9 cellular contexts compared by ENCODE assay signal in genomic region chr17:1773000-1773714, GRCh38. TPM values are rescaled to one million over a fixed set of nuclear protein-coding genes. Genes with fewer than 3 reads are reported as not detected.
DNase-seq lines count a peak whose midpoint lies in the region; ATAC-seq and TF ChIP-seq lines count a peak whose summit lies in the region.
"Not testable (repeated sequence)": the region's sequence is repeated elsewhere in the genome, so short reads cannot be mapped to it uniquely, and the experiment has no call there.
"Had no signal": no experiment of that assay in that cellular context is flagged by ENCODE, and none has a peak within 500 bp of the region (broad histone marks: within the 10 kb centered on the region; RNA-seq: fewer than 3 reads in every experiment).

No MANE protein-coding gene starts in this region.

- peak; percentile 41 for DNase-seq in EL
- DNase-seq in adrenal gland; esophagus muscularis mucosa (ENCODE audit: extremely low spot score); naive thymus-derived CD4-positive, alpha-beta T cell; smooth muscle cell (lab: John Stamatoyannopoulos, UW; ENCODE audit: unreplicated experiment): not testable (repeated sequence)
- DNase-seq in right cardiac atrium, result peak in 2 of 3 donors; percentile 63 to 71

- H3K79me2 ChIP-seq in smooth muscle cell (ENCODE audit: low read depth), result not testable (repeated sequence)

- not testable (repeated sequence) for H3K4me3 ChIP-seq in adrenal gland; esophagus muscularis mucosa; right cardiac atrium (ENCODE audit: low read length); naive thymus-derived CD4-positive, alpha-beta T cell (ENCODE audit: low read length); smooth muscle cell; urinary bladder (ENCODE audit: low read depth, low read length)

- not testable (repeated sequence) for TF ChIP-seq POLR2A in adrenal gland (IDR thresholded peaks at IDR 0.05); esophagus muscularis mucosa (IDR thresholded peaks at IDR 0.05; ENCODE audit: low read depth)

- H3K9me3 Mint-ChIP-seq in T-helper 1 cell treated with Interleukin-12 subunit alpha and Interleukin-12 subunit beta and Interleukin-4 antibody, amounts not matched to agents 30 μg/mL and 1 μg/mL, for 36 hours; naive thymus-derived CD4-positive, alpha-beta T cell: not testable (repeated sequence)

- peak; percentile 58 to 61 for ATAC-seq in right cardiac atrium
- not testable (repeated sequence) for ATAC-seq in naive thymus-derived CD4-positive, alpha-beta T cell

- H3K4me1 Mint-ChIP-seq in T-helper 1 cell treated with Interleukin-12 subunit alpha and Interleukin-12 subunit beta and Interleukin-4 antibody, amounts not matched to agents 30 μg/mL and 1 μg/mL, for 36 hours (ENCODE audit: low read depth), result not testable (repeated sequence)
- peaks cover 7 to 22% (median 12%) of the 10 kb centered on the region in 7 donors for H3K4me1 Mint-ChIP-seq in naive thymus-derived CD4-positive, alpha-beta T cell

- CTCF ChIA-PET in naive thymus-derived CD4-positive, alpha-beta T cell (lab: Charles Lee), result interaction anchor here (0.9 kb wide), 1 partner anchor 10 kb away, joined by 3 read pairs; no protein-coding TSS in a partner anchor

- H3K4me1 ChIP-seq in adrenal gland (replicated peaks in 1 of 2), result peaks cover 0 to 11% of the 10 kb centered on the region in 2 donors
- H3K4me1 ChIP-seq in esophagus muscularis mucosa, result peaks cover 4 to 23% (median 13%) of the 10 kb centered on the region in 4 donors
- H3K4me1 ChIP-seq in right cardiac atrium (ENCODE audit: control insufficient read depth, insufficient read depth, low read length); naive thymus-derived CD4-positive, alpha-beta T cell (ENCODE audit: control insufficient read depth in 2 of 2, insufficient read depth in 2 of 2, low read length in 2 of 2); smooth muscle cell (ENCODE audit: low read depth); urinary bladder (ENCODE audit: insufficient read depth): not testable (repeated sequence)

- H4K20me1 ChIP-seq in smooth muscle cell (ENCODE audit: low read depth), result not testable (repeated sequence)

- peaks cover 0 to 22% of the 10 kb centered on the region in 2 donors for H3K36me3 ChIP-seq in adrenal gland (replicated peaks in 1 of 2)
- peaks cover 4 to 42% (median 34%) of the 10 kb centered on the region in 4 donors for H3K36me3 ChIP-seq in esophagus muscularis mucosa
- H3K36me3 ChIP-seq in naive thymus-derived CD4-positive, alpha-beta T cell (ENCODE audit: control insufficient read depth in 2 of 3, insufficient read depth in 3 of 3, low read length in 3 of 3), result peaks cover 0 to 21% (median 0%) of the 10 kb centered on the region in 3 experiments
- H3K36me3 ChIP-seq in smooth muscle cell (ENCODE audit: low read depth); urinary bladder (ENCODE audit: insufficient read depth): not testable (repeated sequence)

- TF ChIP-seq EP300 in esophagus muscularis mucosa (IDR thresholded peaks at IDR 0.05), result not testable (repeated sequence)

- TF ChIP-seq CTCF in adrenal gland (IDR thresholded peaks at IDR 0.05); esophagus muscularis mucosa (IDR thresholded peaks at IDR 0.05); smooth muscle cell (IDR thresholded peaks at IDR 0.05; ENCODE audit: borderline replicate concordance, insufficient read depth, poor library complexity, severe bottlenecking): not testable (repeated sequence)

- H3F3A ChIP-seq in smooth muscle cell (ENCODE audit: low read depth), result peaks cover 25% of the 10 kb centered on the region

- peak overlapping the region; percentile 28 for H3K9ac ChIP-seq in smooth muscle cell (ENCODE audit: low read depth)

- WGBS in adrenal gland, 4 donors, result 69 to 83% (median 73%) methylated on average over 12 of the region's 12 CpGs
- 83% methylated on average over 12 of the region's 12 CpGs for WGBS in esophagus muscularis mucosa
- 67% methylated on average over 12 of the region's 12 CpGs for WGBS in right cardiac atrium
- 55% methylated on average over 12 of the region's 12 CpGs for WGBS in smooth muscle cell (ENCODE audit: low lambda C conversion rate)
- WGBS in urinary bladder, result 51% methylated on average over 12 of the region's 12 CpGs

- not testable (repeated sequence) for H2AFZ ChIP-seq in smooth muscle cell (ENCODE audit: low read depth)

- H3K27me3 Mint-ChIP-seq in T-helper 1 cell treated with Interleukin-12 subunit alpha and Interleukin-12 subunit beta and Interleukin-4 antibody, amounts not matched to agents 30 μg/mL and 1 μg/mL, for 36 hours (ENCODE audit: low read depth); naive thymus-derived CD4-positive, alpha-beta T cell: not testable (repeated sequence)

- H3K4me3 Mint-ChIP-seq in T-helper 1 cell treated with Interleukin-12 subunit alpha and Interleukin-12 subunit beta and Interleukin-4 antibody, amounts not matched to agents 30 μg/mL and 1 μg/mL, for 36 hours; naive thymus-derived CD4-positive, alpha-beta T cell: not testable (repeated sequence)

- H3K27ac Mint-ChIP-seq in T-helper 1 cell treated with Interleukin-12 subunit alpha and Interleukin-12 subunit beta and Interleukin-4 antibody, amounts not matched to agents 30 μg/mL and 1 μg/mL, for 36 hours, result peak overlapping the region; percentile 20
- H3K27ac Mint-ChIP-seq in naive thymus-derived CD4-positive, alpha-beta T cell, result peak overlapping the region in 8 of 9 donors; percentile 48 to 84 (median 62)

- intact Hi-C loops in adrenal gland (cut with DNase I); esophagus muscularis mucosa (cut with DNase I); right cardiac atrium (cut with DNase I); naive thymus-derived CD4-positive, alpha-beta T cell (cut with micrococcal nuclease): not testable (repeated sequence)

- H3K27ac ChIP-seq in adrenal gland (peak overlapping the region in 4 of 5 donors; percentile 32 to 78 (median 54)), esophagus muscularis mucosa (replicated peaks in 1 of 4) (peak overlapping the region; percentile 52 to 63 (median 62)), right cardiac atrium (ENCODE audit: low read length) (peak overlapping the region; percentile 30), smooth muscle cell (ENCODE audit: low read depth) (peak overlapping the region; percentile 82), urinary bladder (ENCODE audit: low read depth) (peak overlapping the region; percentile 48)
- not testable (repeated sequence) for H3K27ac ChIP-seq in naive thymus-derived CD4-positive, alpha-beta T cell (ENCODE audit: low read depth, low read length)

- POLR2A ChIA-PET in naive thymus-derived CD4-positive, alpha-beta T cell (lab: Charles Lee), result interaction anchor here (0.9 kb wide), 1 partner anchor 56 kb away, joined by 3 read pairs; no protein-coding TSS in a partner anchor

- peaks cover 11% of the 10 kb centered on the region for H3K36me3 Mint-ChIP-seq in T-helper 1 cell treated with Interleukin-12 subunit alpha and Interleukin-12 subunit beta and Interleukin-4 antibody, amounts not matched to agents 30 μg/mL and 1 μg/mL, for 36 hours (ENCODE audit: low read depth)
- not testable (repeated sequence) for H3K36me3 Mint-ChIP-seq in naive thymus-derived CD4-positive, alpha-beta T cell

- not testable (repeated sequence) for H3K9me3 ChIP-seq in adrenal gland (replicated peaks in 1 of 3); esophagus muscularis mucosa; right cardiac atrium (ENCODE audit: control insufficient read depth, low read length); naive thymus-derived CD4-positive, alpha-beta T cell (ENCODE audit: control insufficient read depth in 2 of 3, low read length in 3 of 3); smooth muscle cell (replicated peaks; ENCODE audit: low read depth)

- peak overlapping the region; percentile 52 for H3K4me2 ChIP-seq in smooth muscle cell

- not testable (repeated sequence) for H3K27me3 ChIP-seq in adrenal gland; right cardiac atrium (ENCODE audit: control insufficient read depth, insufficient read depth); naive thymus-derived CD4-positive, alpha-beta T cell (ENCODE audit: control insufficient read depth in 2 of 2, insufficient read depth in 2 of 2, low read length in 2 of 2); smooth muscle cell (ENCODE audit: low read depth)
- H3K27me3 ChIP-seq in esophagus muscularis mucosa, result peaks cover 0 to 18% (median 0%) of the 10 kb centered on the region in 4 donors

RNA-seq across cellular contexts. Expression of gene SERPINF1, which starts 11.3 kb away (rescaled TPM):
- 100 to 1,000 TPM in 5 of 8 donors, 10 to 100 TPM in 3; 72.8 to 290 (median 120) TPM for total RNA-seq in adrenal gland
- 100 to 1,000 TPM in 2 of 3 donors, 10 to 100 TPM in 1; 70.4 to 310 (median 121) TPM for polyA plus RNA-seq in adrenal gland
- 100 to 1,000 TPM; 177 to 464 (median 330) TPM for total RNA-seq in esophagus muscularis mucosa
- 100 to 1,000 TPM; 160 to 288 (median 264) TPM for total RNA-seq in right cardiac atrium
- polyA plus RNA-seq in right cardiac atrium, result 215 TPM
- total RNA-seq in naive thymus-derived CD4-positive, alpha-beta T cell, result 10 to 100 TPM in 1 of 5 experiments, 1 to 10 TPM in 3, not detected in 1; 1.5 to 12.1 (median 4.9) TPM
- 1 to 10 TPM; 4.6 to 8.9 TPM for polyA plus RNA-seq in naive thymus-derived CD4-positive, alpha-beta T cell
- total RNA-seq in smooth muscle cell, result 645 and 778 TPM in 2 replicates
- 370 and 498 TPM in 2 replicates for polyA plus RNA-seq in smooth muscle cell
- total RNA-seq in urinary bladder, result 303 TPM
- polyA plus RNA-seq in urinary bladder, result 701 TPM

RNA-seq across cellular contexts. Expression of gene SERPINF2, which starts 30.5 kb away (rescaled TPM):
- total RNA-seq in adrenal gland (1 to 10 TPM; 1.3 to 3.7 (median 2.4) TPM), esophagus muscularis mucosa (1 to 10 TPM; 2.4 to 7.5 (median 3.4) TPM), right cardiac atrium (1 to 10 TPM in 3 of 4 donors, under 1 TPM in 1; 0.45 to 2.1 (median 1.2) TPM), smooth muscle cell (0.18 and 0.36 TPM in 2 replicates), urinary bladder (0.37 TPM)
- polyA plus RNA-seq in adrenal gland (1 to 10 TPM in 2 of 3 donors, under 1 TPM in 1; 0.59 to 6.4 (median 5.2) TPM), right cardiac atrium (1.1 TPM), smooth muscle cell (0.22 and 0.66 TPM in 2 replicates), urinary bladder (21.3 TPM)
- 1 to 10 TPM in 1 of 5 experiments, under 1 TPM in 4; 0.27 to 1.4 (median 0.65) TPM for total RNA-seq in naive thymus-derived CD4-positive, alpha-beta T cell
- polyA plus RNA-seq in naive thymus-derived CD4-positive, alpha-beta T cell, result not detected
- total RNA-seq: frontal cortex had no signal

RNA-seq across cellular contexts. Expression of gene WDR81, which starts 48.7 kb away (rescaled TPM):
- total RNA-seq in adrenal gland (10 to 100 TPM; 28.0 to 88.8 (median 44.6) TPM), esophagus muscularis mucosa (10 to 100 TPM; 25.7 to 40.8 (median 32.1) TPM), right cardiac atrium (10 to 100 TPM in 3 of 4 donors, 1 to 10 TPM in 1; 9.2 to 11.2 (median 11.0) TPM), smooth muscle cell (5.6 and 5.7 TPM in 2 replicates), urinary bladder (11.8 TPM)
- polyA plus RNA-seq in adrenal gland (10 to 100 TPM in 2 of 3 donors, 1 to 10 TPM in 1; 4.9 to 52.3 (median 20.2) TPM), right cardiac atrium (10.2 TPM), smooth muscle cell (9.7 TPM in 2 replicates), urinary bladder (37.7 TPM)
- total RNA-seq in naive thymus-derived CD4-positive, alpha-beta T cell, result 10 to 100 TPM; 30.7 to 55.1 (median 38.3) TPM
- 10 to 100 TPM in 1 of 2 donors, 1 to 10 TPM in 1; 9.8 to 25.5 TPM for polyA plus RNA-seq in naive thymus-derived CD4-positive, alpha-beta T cell

RNA-seq across cellular contexts. Expression of gene SMYD4, which starts 56.5 kb away (rescaled TPM):
- total RNA-seq in adrenal gland (10 to 100 TPM; 10.2 to 20.2 (median 16.3) TPM), esophagus muscularis mucosa (10 to 100 TPM; 10.3 to 14.8 (median 11.9) TPM), right cardiac atrium (10 to 100 TPM; 10.3 to 14.6 (median 11.4) TPM), smooth muscle cell (9.5 and 10.3 TPM in 2 replicates), urinary bladder (14.1 TPM)
- polyA plus RNA-seq in adrenal gland (10 to 100 TPM in 1 of 3 donors, 1 to 10 TPM in 2; 5.1 to 17.9 (median 8.4) TPM), right cardiac atrium (6.5 TPM), smooth muscle cell (11.1 and 11.7 TPM in 2 replicates), urinary bladder (12.8 TPM)
- 10 to 100 TPM; 19.8 to 38.4 (median 32.5) TPM for total RNA-seq in naive thymus-derived CD4-positive, alpha-beta T cell
- 10 to 100 TPM in 1 of 2 donors, 1 to 10 TPM in 1; 9.7 to 18.0 TPM for polyA plus RNA-seq in naive thymus-derived CD4-positive, alpha-beta T cell

RNA-seq across cellular contexts. Expression of gene RPA1, which starts 56.6 kb away (rescaled TPM):
- total RNA-seq in adrenal gland (100 to 1,000 TPM in 1 of 8 donors, 10 to 100 TPM in 7; 20.2 to 109 (median 50.3) TPM), esophagus muscularis mucosa (10 to 100 TPM; 22.9 to 30.8 (median 29.2) TPM), right cardiac atrium (100 to 1,000 TPM in 1 of 4 donors, 10 to 100 TPM in 3; 68.1 to 103 (median 81.6) TPM), smooth muscle cell (25.2 and 29.6 TPM in 2 replicates), urinary bladder (23.9 TPM)
- polyA plus RNA-seq in adrenal gland (10 to 100 TPM; 12.9 to 32.8 (median 14.8) TPM), right cardiac atrium (28.0 TPM), smooth muscle cell (37.8 and 46.3 TPM in 2 replicates), urinary bladder (46.3 TPM)
- 100 to 1,000 TPM in 3 of 5 experiments, 10 to 100 TPM in 2; 57.8 to 264 (median 110) TPM for total RNA-seq in naive thymus-derived CD4-positive, alpha-beta T cell
- polyA plus RNA-seq in naive thymus-derived CD4-positive, alpha-beta T cell, result 10 to 100 TPM; 80.0 to 85.2 TPM

Comparison
In these comparisons a context has a peak if more than half of its experiments do, and no peak if none do; other contexts are left out.
1. RNA of gene SERPINF1, which starts 11.3 kb away (total RNA-seq): 645 to 778 TPM in smooth muscle cell, 177 to 464 TPM in esophagus muscularis mucosa, 303 TPM in urinary bladder (single experiment), 160 to 288 TPM in right cardiac atrium and 72.8 to 290 TPM in adrenal gland; 1.5 to 12.1 TPM in naive thymus-derived CD4-positive, alpha-beta T cell; every median in the first group is over 4 times any median in the second.